Comparison of ENCODE assay signal across 1 cellular context in genomic region chr7:2511769-2512168, GRCh38.
TF ChIP-seq lines count a peak whose summit lies in the region.

No MANE protein-coding gene starts in this region.

TF ChIP-seq in HepG2, 621 proteins besides CTCF, POLR2A, EP300 and RAD21 (continued from another document):
- TF ChIP-seq BHLHE40 (IDR thresholded peaks at IDR 0.05; ENCODE audit: low read length) (no peak), NAIF1 (CRISPR knock-in tag; IDR thresholded peaks at IDR 0.05; ENCODE audit: borderline replicate concordance) (no peak), ZUFSP (CRISPR knock-in tag; IDR thresholded peaks at IDR 0.05; ENCODE audit: borderline replicate concordance) (no peak), TARDBP (CRISPR knock-in tag; IDR thresholded peaks at IDR 0.05) (no peak), GMEB2 (CRISPR knock-in tag; IDR thresholded peaks at IDR 0.05; ENCODE audit: low read depth) (no peak), ZNF431 (CRISPR knock-in tag; IDR thresholded peaks at IDR 0.05; ENCODE audit: borderline replicate concordance, low read depth) (no peak), MEIS1 (CRISPR knock-in tag; IDR thresholded peaks at IDR 0.05; ENCODE audit: borderline replicate concordance) (no peak)
- TF ChIP-seq, protein P1, sequence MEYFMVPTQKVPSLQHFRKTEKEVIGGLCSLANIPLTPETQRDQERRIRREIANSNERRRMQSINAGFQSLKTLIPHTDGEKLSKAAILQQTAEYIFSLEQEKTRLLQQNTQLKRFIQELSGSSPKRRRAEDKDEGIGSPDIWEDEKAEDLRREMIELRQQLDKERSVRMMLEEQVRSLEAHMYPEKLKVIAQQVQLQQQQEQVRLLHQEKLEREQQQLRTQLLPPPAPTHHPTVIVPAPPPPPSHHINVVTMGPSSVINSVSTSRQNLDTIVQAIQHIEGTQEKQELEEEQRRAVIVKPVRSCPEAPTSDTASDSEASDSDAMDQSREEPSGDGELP (IDR thresholded peaks at IDR 0.05; ENCODE audit: borderline replicate concordance, low read depth): no peak
- TF ChIP-seq, protein P2, sequence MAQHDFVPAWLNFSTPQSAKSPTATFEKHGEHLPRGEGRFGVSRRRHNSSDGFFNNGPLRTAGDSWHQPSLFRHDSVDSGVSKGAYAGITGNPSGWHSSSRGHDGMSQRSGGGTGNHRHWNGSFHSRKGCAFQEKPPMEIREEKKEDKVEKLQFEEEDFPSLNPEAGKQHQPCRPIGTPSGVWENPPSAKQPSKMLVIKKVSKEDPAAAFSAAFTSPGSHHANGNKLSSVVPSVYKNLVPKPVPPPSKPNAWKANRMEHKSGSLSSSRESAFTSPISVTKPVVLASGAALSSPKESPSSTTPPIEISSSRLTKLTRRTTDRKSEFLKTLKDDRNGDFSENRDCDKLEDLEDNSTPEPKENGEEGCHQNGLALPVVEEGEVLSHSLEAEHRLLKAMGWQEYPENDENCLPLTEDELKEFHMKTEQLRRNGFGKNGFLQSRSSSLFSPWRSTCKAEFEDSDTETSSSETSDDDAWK (CRISPR knock-in tag; IDR thresholded peaks at IDR 0.05): no peak
